9 cellular contexts compared by ENCODE assay signal in the genomic region with DNA sequence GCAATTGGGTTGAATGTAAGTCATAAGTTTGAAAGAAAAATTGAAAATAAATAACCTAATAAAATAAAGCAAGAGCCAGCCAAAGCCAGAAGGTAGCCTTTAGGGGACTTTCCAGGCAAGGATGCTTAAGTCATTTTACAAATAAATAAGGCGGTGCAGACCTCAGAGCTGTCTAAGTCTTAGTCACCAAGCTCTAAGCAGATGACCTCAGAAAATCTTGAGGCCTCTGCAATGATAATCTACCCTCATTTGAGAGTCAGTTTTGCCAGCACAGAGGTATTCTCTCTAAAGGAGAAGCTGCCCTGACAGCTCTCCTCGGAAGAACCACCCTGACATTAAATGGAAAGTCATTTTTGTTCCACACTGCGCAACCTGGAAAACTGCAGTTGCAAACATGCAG.
DNase-seq lines count a peak whose midpoint lies in the region; ATAC-seq and TF ChIP-seq lines count a peak whose summit lies in the region.
"Had no signal": no experiment of that assay in that cellular context is flagged by ENCODE, and none has a peak within 500 bp of the region (broad histone marks: within the 10 kb centered on the region; RNA-seq: fewer than 3 reads in every experiment).

No MANE protein-coding gene starts in this region.

- H3K4me3 ChIP-seq in fibroblast of lung (replicated peaks in 1 of 4; ENCODE audit: control extremely low read depth in 1 of 4, insufficient read depth in 1 of 4, low read depth in 3 of 4, low read length in 4 of 4), result no peak overlapping the region

- no peak for TF ChIP-seq CTCF in GM10266 (IDR thresholded peaks at IDR 0.05; ENCODE audit: control insufficient read depth, insufficient read depth, low read depth, missing control alignments)
- no peak for TF ChIP-seq CTCF in fibroblast of lung (conservative IDR thresholded peaks at IDR 0.05 in 1 of 2, IDR thresholded peaks at IDR 0.05 in 1 of 2; ENCODE audit: low read depth in 1 of 2, low read length in 2 of 2)

- H3K9ac ChIP-seq in fibroblast of lung (ENCODE audit: insufficient read depth, low read length), result no peak overlapping the region

- peaks cover 4% of the 10 kb centered on the region for H3K36me3 ChIP-seq in fibroblast of lung (ENCODE audit: control insufficient read depth, insufficient read depth, low read length)

- H3K27me3 ChIP-seq in fibroblast of lung (ENCODE audit: control insufficient read depth, insufficient read depth, low read length), result no peaks in the 10 kb centered on the region

- peaks cover 2% of the 10 kb centered on the region for H3K9me3 ChIP-seq in fibroblast of lung (ENCODE audit: control insufficient read depth, insufficient read depth, low read depth, low read length)

- no peak overlapping the region for H3K4me2 ChIP-seq in fibroblast of lung (ENCODE audit: extremely low read depth, insufficient read depth, low read length)

- no peaks in the 10 kb centered on the region for H3K79me2 ChIP-seq in fibroblast of lung (ENCODE audit: control insufficient read depth, insufficient read depth, low read length)

- ATAC-seq in GM21381 (IDR thresholded peaks at IDR 0.05; ENCODE audit: unreplicated experiment), result peak; percentile 41
- ATAC-seq in HG03460 (IDR thresholded peaks at IDR 0.05; ENCODE audit: unreplicated experiment), result peak; percentile 42

- no peaks in the 10 kb centered on the region for H3K4me1 ChIP-seq in fibroblast of lung (ENCODE audit: control insufficient read depth, extremely low read depth, insufficient read depth, low read length)

- no peak overlapping the region for H2AFZ ChIP-seq in fibroblast of lung (ENCODE audit: low read length)

- H3K27ac ChIP-seq in fibroblast of lung (ENCODE audit: insufficient read depth, low read length), result peak overlapping the region; percentile 13

- no peaks in the 10 kb centered on the region for H4K20me1 ChIP-seq in fibroblast of lung (ENCODE audit: control insufficient read depth, extremely low read depth, insufficient read depth, low read length)

- DNase-seq in GM10266 (ENCODE audit: extremely low spot score) (peak; percentile 44), fibroblast of lung (ENCODE audit: low read depth in 2 of 2) (peak; percentile 29 to 73), cerebellum (ENCODE audit: low spot score) (no peak), 8988T (no peak), NCI-H2081 treated with DMSO at 0.1 percent for 48 hours (lab: John Stamatoyannopoulos, UW) (no peak), COLO829 (ENCODE audit: low spot score) (no peak)
- DNase-seq: substantia nigra had no signal

Comparison
In these comparisons a context has a peak if more than half of its experiments do, and no peak if none do; other contexts are left out.
1. DNase-seq: peak in GM10266 (single experiment) and fibroblast of lung (2 of 2); none in cerebellum (single experiment), 8988T (single experiment), NCI-H2081 treated with DMSO at 0.1 percent for 48 hours (single experiment) and COLO829 (single experiment).